19 cellular contexts compared by ENCODE assay signal in genomic region chr2:72673279-72673678, GRCh38.
"Had no signal": no experiment of that assay in that cellular context is flagged by ENCODE, and none has a peak within 500 bp of the region (broad histone marks: within the 10 kb centered on the region; RNA-seq: fewer than 3 reads in every experiment).

No MANE protein-coding gene starts in this region.

- H3K27ac ChIP-seq: skin epidermis, tibial nerve, uterus had no signal

- H3K27ac Mint-ChIP-seq: activated CD4-positive, alpha-beta T cell treated with anti-CD3 and anti-CD28 coated beads, Interleukin-2, amount 10 ng/mL, durations not matched to agents 24 days and 14 days; activated naive CD8-positive, alpha-beta T cell treated with anti-CD3 and anti-CD28 coated beads, Interleukin-2, amount 10 ng/mL, durations not matched to agents 7 days and 5 days; brain; immature natural killer cell; T-helper 2 cell treated with Interferon-gamma antibody and Interleukin-4, amounts not matched to agents 5 μg/mL and 100 μg/mL, for 36 hours had no signal

- H3K9me3 Mint-ChIP-seq: activated CD4-positive, alpha-beta T cell treated with anti-CD3 and anti-CD28 coated beads, Interleukin-2, amount 10 ng/mL, durations not matched to agents 24 days and 14 days had no signal

- H3K4me3 Mint-ChIP-seq: activated CD4-positive, alpha-beta T cell treated with anti-CD3 and anti-CD28 coated beads, Interleukin-2, amount 10 ng/mL, durations not matched to agents 24 days and 14 days; activated naive CD8-positive, alpha-beta T cell treated with anti-CD3 and anti-CD28 coated beads, Interleukin-2, amount 10 ng/mL, durations not matched to agents 7 days and 5 days; brain; immature natural killer cell; T-helper 2 cell treated with Interferon-gamma antibody and Interleukin-4, amounts not matched to agents 5 μg/mL and 100 μg/mL, for 36 hours had no signal

- H3K36me3 ChIP-seq: tibial nerve, uterus had no signal

- H3K9me3 ChIP-seq: uterus had no signal

- H3K27me3 Mint-ChIP-seq: activated CD4-positive, alpha-beta T cell treated with anti-CD3 and anti-CD28 coated beads, Interleukin-2, amount 10 ng/mL, durations not matched to agents 24 days and 14 days; activated naive CD8-positive, alpha-beta T cell treated with anti-CD3 and anti-CD28 coated beads, Interleukin-2, amount 10 ng/mL, durations not matched to agents 7 days and 5 days; brain had no signal

- DNase-seq: activated CD4-positive, alpha-beta T cell treated with anti-CD3 and anti-CD28 coated beads, Interleukin-2, amount 10 ng/mL, durations not matched to agents 24 days and 14 days; activated CD4-positive, CD25-positive, alpha-beta regulatory T cell; activated CD8-positive, alpha-beta memory T cell treated with anti-CD3 and anti-CD28 coated beads, Interleukin-2, amount 50 U/mL, for 48 hours; activated gamma-delta T cell treated with Interleukin-2 at 50 U/mL for 16 hours; activated naive CD8-positive, alpha-beta T cell treated with anti-CD3 and anti-CD28 coated beads, Interleukin-2, amount 10 ng/mL, durations not matched to agents 7 days and 5 days; cortex of kidney; effector CD4-positive, alpha-beta T cell; foreskin fibroblast; immature natural killer cell; midbrain; stimulated activated CD4-positive, alpha-beta T cell treated with anti-CD3 and anti-CD28 coated beads, Interleukin-4, amount 100 ng/mL, for 24 hours; stimulated activated naive CD4-positive, alpha-beta T cell treated with Interleukin-2 at 50 U/mL for 16 hours; substantia nigra; uterus had no signal

- H3K4me1 Mint-ChIP-seq: activated CD4-positive, alpha-beta T cell treated with anti-CD3 and anti-CD28 coated beads, Interleukin-2, amount 10 ng/mL, durations not matched to agents 24 days and 14 days; activated naive CD8-positive, alpha-beta T cell treated with anti-CD3 and anti-CD28 coated beads, Interleukin-2, amount 10 ng/mL, durations not matched to agents 7 days and 5 days had no signal

- H3K4me3 ChIP-seq: lung, skin epidermis, tibial nerve, uterus had no signal

- H3K27me3 ChIP-seq: tibial nerve, uterus had no signal

- H3K4me1 ChIP-seq: uterus had no signal
